Comparison of ENCODE assay signal across 8 cellular contexts in genomic region chr13:40665754-40666057, GRCh38. TPM values are rescaled to one million over a fixed set of nuclear protein-coding genes. Genes with fewer than 3 reads are reported as not detected.
DNase-seq lines count a peak whose midpoint lies in the region; ATAC-seq, FAIRE-seq and TF ChIP-seq lines count a peak whose summit lies in the region.

No MANE protein-coding gene starts in this region.

- H3K9me3 Mint-ChIP-seq in activated CD4-positive, alpha-beta memory T cell treated with anti-CD3 and anti-CD28 coated beads, Interleukin-2, amount 10 ng/mL, durations not matched to agents 7 days and 5 days, result no peaks in the 10 kb centered on the region

- no peak for FAIRE-seq in D721Med (lab: Jason Lieb, UNC)

- peak overlapping the region; percentile 99 to 100 (median 99) for H3K27ac ChIP-seq in esophagus muscularis mucosa (replicated peaks in 1 of 4)

- H3K27me3 Mint-ChIP-seq in activated CD4-positive, alpha-beta memory T cell treated with anti-CD3 and anti-CD28 coated beads, Interleukin-2, amount 10 ng/mL, durations not matched to agents 7 days and 5 days, result no peaks in the 10 kb centered on the region

- peak overlapping the region; percentile 90 for H3K27ac Mint-ChIP-seq in activated CD4-positive, alpha-beta memory T cell treated with anti-CD3 and anti-CD28 coated beads, Interleukin-2, amount 10 ng/mL, durations not matched to agents 7 days and 5 days

- 0% methylated on average over 15 of the region's 46 CpGs for WGBS in esophagus muscularis mucosa

- H3K4me1 ChIP-seq in esophagus muscularis mucosa, result peaks cover 17 to 48% (median 43%) of the 10 kb centered on the region in 4 donors

- no peaks in the 10 kb centered on the region for H3K36me3 ChIP-seq in esophagus muscularis mucosa

- no peaks in the 10 kb centered on the region for H3K27me3 ChIP-seq in esophagus muscularis mucosa

- POLR2A ChIA-PET in activated CD4-positive, alpha-beta memory T cell treated with anti-CD3 and anti-CD28 coated beads, Interleukin-2, amount 10 ng/mL, durations not matched to agents 7 days and 5 days (lab: Charles Lee), result interaction anchor here (0.6 to 5.2 kb wide), 39 partner anchors 8 to 1627 kb away, joined by 3 to 140 read pairs (median 6); partner anchors contain the start of genes NHLRC3, PROSER1 and SLC25A15

- H3K4me3 ChIP-seq in GM12875 (ENCODE audit: low read depth, low read length) (peak overlapping the region; percentile 89), esophagus muscularis mucosa (peak overlapping the region; percentile 96 to 99 (median 97)), retinal pigment epithelial cell (ENCODE audit: low read length) (peak overlapping the region; percentile 83)

- TF ChIP-seq POLR2A in esophagus muscularis mucosa (IDR thresholded peaks at IDR 0.05; ENCODE audit: low read depth), result no peak

- TF ChIP-seq CTCF in GM12875 (IDR thresholded peaks at IDR 0.05; ENCODE audit: borderline replicate concordance, insufficient read depth, low read depth, low read length) (no peak), esophagus muscularis mucosa (IDR thresholded peaks at IDR 0.05) (no peak), retinal pigment epithelial cell (conservative IDR thresholded peaks at IDR 0.05; ENCODE audit: low read depth, low read length) (no peak), D721Med (IDR thresholded peaks at IDR 0.05; ENCODE audit: insufficient read depth, missing control alignments) (no peak)

- no peak for TF ChIP-seq EP300 in esophagus muscularis mucosa (IDR thresholded peaks at IDR 0.05)

- peaks cover 44% of the 10 kb centered on the region for H3K4me1 Mint-ChIP-seq in activated CD4-positive, alpha-beta memory T cell treated with anti-CD3 and anti-CD28 coated beads, Interleukin-2, amount 10 ng/mL, durations not matched to agents 7 days and 5 days

- CTCF ChIA-PET in activated CD4-positive, alpha-beta memory T cell treated with anti-CD3 and anti-CD28 coated beads, Interleukin-2, amount 10 ng/mL, durations not matched to agents 7 days and 5 days (lab: Charles Lee), result interaction anchor here (0.8 to 3.3 kb wide), 8 partner anchors 13 to 180 kb away, joined by 3 to 12 read pairs (median 6); no protein-coding TSS in a partner anchor

- peaks cover 0 to 3% (median 0%) of the 10 kb centered on the region in 4 donors for H3K9me3 ChIP-seq in esophagus muscularis mucosa

- peak; percentile 8 for ATAC-seq in HG03025 (IDR thresholded peaks at IDR 0.05; ENCODE audit: low FRiP score, unreplicated experiment)

- peak; percentile 54 for DNase-seq in activated CD4-positive, alpha-beta memory T cell treated with anti-CD3 and anti-CD28 coated beads, Interleukin-2, amount 10 ng/mL, durations not matched to agents 7 days and 5 days
- DNase-seq in esophagus muscularis mucosa (ENCODE audit: extremely low spot score) (no peak), retinal pigment epithelial cell (ENCODE audit: low read depth) (no peak), superior temporal gyrus (ENCODE audit: extremely low spot score) (no peak), D721Med (ENCODE audit: insufficient read length, low spot score) (no peak), KG1 (lab: John Stamatoyannopoulos, UW) (no peak)

- intact Hi-C loops in esophagus muscularis mucosa (cut with DNase I), result loop anchor here (5.0 to 10.0 kb wide), 5 partner anchors 101 to 593 kb away; no protein-coding TSS in a partner anchor

- H3K36me3 Mint-ChIP-seq in activated CD4-positive, alpha-beta memory T cell treated with anti-CD3 and anti-CD28 coated beads, Interleukin-2, amount 10 ng/mL, durations not matched to agents 7 days and 5 days (ENCODE audit: low read depth), result peaks cover 15% of the 10 kb centered on the region

- H3K4me3 Mint-ChIP-seq in activated CD4-positive, alpha-beta memory T cell treated with anti-CD3 and anti-CD28 coated beads, Interleukin-2, amount 10 ng/mL, durations not matched to agents 7 days and 5 days, result peak overlapping the region; percentile 92

RNA-seq across cellular contexts. Expression of gene FOXO1, which starts 0.7 kb away (rescaled TPM):
- total RNA-seq in activated CD4-positive, alpha-beta memory T cell treated with anti-CD3 and anti-CD28 coated beads, Interleukin-2, amount 10 ng/mL, durations not matched to agents 7 days and 5 days, result 10 to 100 TPM; 31.6 to 32.2 TPM
- total RNA-seq in esophagus muscularis mucosa, result 10 to 100 TPM; 65.6 to 87.4 (median 78.5) TPM
